8 cellular contexts compared by ENCODE assay signal in genomic region chr10:122879339-122880273, GRCh38. TPM values are rescaled to one million over a fixed set of nuclear protein-coding genes. Genes with fewer than 3 reads are reported as not detected.
A peak's percentile ranks its signal among the peaks of the same experiment; 100 is the strongest.
DNase-seq lines count a peak whose midpoint lies in the region; ATAC-seq and TF ChIP-seq lines count a peak whose summit lies in the region.

Gene FAM24B, minus strand, starts transcription at chr10:122879581. Its CDS starts 29,066 bp downstream, at chr10:122850515.

- H3K4me1 ChIP-seq in DND-41 (ENCODE audit: insufficient read depth, low read length) (peaks cover 30% of the 10 kb centered on the region), ovary (ENCODE audit: insufficient read depth) (peaks cover 2% of the 10 kb centered on the region), tibial artery (peaks cover 0 to 10% (median 9%) of the 10 kb centered on the region in 4 donors)

- WGBS in ovary, 3 donors: 3 to 5% (median 3%) methylated on average over 86 to 95 of the region's 95 CpGs

- TF ChIP-seq EP300 in ovary (IDR thresholded peaks at IDR 0.05): no peak

- H3K4me2 ChIP-seq in DND-41 (ENCODE audit: insufficient read depth, low read length): peak within 1 kb of the TSS; percentile 71

- H2AFZ ChIP-seq in DND-41 (ENCODE audit: low read depth, low read length): peak within 1 kb of the TSS; percentile 96

- peaks cover 12% of the 10 kb centered on the region; the same call in 1 of the 2 replicates for H4K20me1 ChIP-seq in DND-41 (ENCODE audit: insufficient read depth, low read length)

- H3K27me3 ChIP-seq in DND-41 (ENCODE audit: insufficient read depth, low read length, poor library complexity): no peaks in the 10 kb centered on the region
- no peaks in the 10 kb centered on the region for H3K27me3 ChIP-seq in ovary
- peaks cover 0 to 3% of the 10 kb centered on the region in 2 donors for H3K27me3 ChIP-seq in tibial artery

- no peaks in the 10 kb centered on the region; the same call in 1 of the 2 replicates for H3K36me3 ChIP-seq in DND-41 (ENCODE audit: insufficient read depth, low read length)
- H3K36me3 ChIP-seq in ovary: no peaks in the 10 kb centered on the region
- no peaks in the 10 kb centered on the region for H3K36me3 ChIP-seq in tibial artery

- no peak for TF ChIP-seq POLR2A in ovary (IDR thresholded peaks at IDR 0.05)

- H3K79me2 ChIP-seq in DND-41 (ENCODE audit: insufficient read depth, low read length): peaks cover 48% of the 10 kb centered on the region

- H3K4me3 ChIP-seq in DND-41 (ENCODE audit: low read depth in 1 of 2, low read length in 2 of 2) (peak within 1 kb of the TSS; percentile 83 to 98), ovary (peak within 1 kb of the TSS; percentile 59), tibial artery (peak within 1 kb of the TSS; percentile 47 to 66)

- TF ChIP-seq CTCF in DND-41 (IDR thresholded peaks at IDR 0.05; ENCODE audit: borderline replicate concordance, extremely low read depth, low read length, poor library complexity, severe bottlenecking) (no peak), ovary (IDR thresholded peaks at IDR 0.05) (no peak), tibial artery (IDR thresholded peaks at IDR 0.05) (no peak)

- peak within 1 kb of the TSS; percentile 93 for H3K27ac ChIP-seq in DND-41 (ENCODE audit: low read length)
- peak within 1 kb of the TSS in 1 of 2 donors; percentile 59 for H3K27ac ChIP-seq in ovary
- peak within 1 kb of the TSS; percentile 3 to 5 for H3K27ac ChIP-seq in tibial artery

- H3K9ac ChIP-seq in DND-41 (ENCODE audit: low read depth, low read length): peak within 1 kb of the TSS; percentile 80

- peak; percentile 89 for DNase-seq in DND-41
- DNase-seq in LHCN-M2 (ENCODE audit: low read depth): peak; percentile 98
- DNase-seq in SIG-M5 treated with dmso at 0.1 percent for 504 hours (lab: John Stamatoyannopoulos, UW; ENCODE audit: unreplicated experiment): peak; percentile 90
- peak; percentile 76 to 87 (median 84) for DNase-seq in activated naive CD4-positive, alpha-beta T cell (lab: John Stamatoyannopoulos, UW)
- peak; percentile 94 for DNase-seq in germinal center (ENCODE audit: low spot score)
- peak; percentile 89 to 92 (median 91) for DNase-seq in ovary
- peak; percentile 90 to 95 for DNase-seq in tibial artery

- H3K9me3 ChIP-seq in DND-41 (ENCODE audit: insufficient read depth, low read length, severe bottlenecking) (no peaks in the 10 kb centered on the region), ovary (no peaks in the 10 kb centered on the region), tibial artery (no peaks in the 10 kb centered on the region)

- intact Hi-C loops in ovary (cut with DNase I) (no loop called here), tibial artery (cut with DNase I; ENCODE audit: low total_unique reads) (no loop called here)

- ATAC-seq in DND-41 (ENCODE audit: insufficient read depth, low read depth) (peak; percentile 83), GM21786 (IDR thresholded peaks at IDR 0.05; ENCODE audit: unreplicated experiment) (peak; percentile 79)

RNA-seq across cellular contexts. Expression of gene FAM24B, which starts in this region (rescaled TPM):
- total RNA-seq in LHCN-M2 (2014; rRNA removed) (38.1 and 48.2 TPM in 2 replicates), ovary (1 to 10 TPM; 1.8 to 4.2 (median 3.3) TPM)
- 52.4 TPM for polyA plus RNA-seq in LHCN-M2 (2012)
- polyA plus RNA-seq in ovary: 1 to 10 TPM; 2.3 to 2.8 TPM
